2 cellular contexts compared by ENCODE assay signal in genomic region chr5:135151256-135151655, GRCh38.
TF ChIP-seq lines count a peak whose summit lies in the region.

No MANE protein-coding gene starts in this region.

TF ChIP-seq in HepG2, 621 proteins besides CTCF, POLR2A, EP300 and RAD21:
- TF ChIP-seq CEBPB (IDR thresholded peaks at IDR 0.05; ENCODE audit: borderline replicate concordance, low read depth, low read length) (peak; percentile 21; the same call in 1 of the 2 replicates), MXI1 (IDR thresholded peaks at IDR 0.05; ENCODE audit: borderline replicate concordance, low read depth, low read length) (no peak)

TF ChIP-seq in K562, 482 proteins besides CTCF, POLR2A, EP300 and RAD21:
- TF ChIP-seq ZKSCAN3 (CRISPR knock-in tag; IDR thresholded peaks at IDR 0.05) = no peak
- TF ChIP-seq PKNOX1 (IDR thresholded peaks at IDR 0.05) = peak; percentile 35; the same call in 1 of the 2 replicates
- no peak for TF ChIP-seq HMG20B (CRISPR knock-in tag; IDR thresholded peaks at IDR 0.05)
